ENCODE assay signal across 8 cellular contexts in the genomic region with DNA sequence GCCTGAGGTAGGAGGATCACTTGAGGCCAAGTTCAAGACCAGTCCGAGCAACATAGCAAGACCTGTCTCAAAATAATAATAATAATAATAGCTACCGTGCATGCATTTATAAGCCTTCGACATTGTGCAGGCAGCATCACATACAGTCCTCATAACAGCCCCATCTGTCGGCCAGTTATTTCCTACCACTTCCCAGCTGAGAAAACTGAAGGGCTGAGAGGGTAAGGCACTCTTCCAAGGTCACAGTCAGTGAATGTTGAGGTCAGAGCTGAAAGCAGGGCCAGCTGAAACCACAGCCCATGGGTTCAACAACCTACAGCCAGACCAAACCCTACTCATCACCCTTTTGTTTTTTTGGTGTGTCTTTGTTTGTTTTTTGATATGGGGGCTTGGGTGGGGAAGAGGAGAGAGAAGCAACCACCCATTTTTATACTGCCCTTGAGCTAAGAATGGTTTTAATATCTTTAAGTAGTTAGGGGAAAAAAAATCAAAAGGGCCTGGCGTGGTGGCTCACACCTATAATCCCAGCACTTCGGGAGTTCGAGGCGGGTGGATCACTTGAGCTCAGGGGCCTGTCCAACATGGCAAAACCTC. TPM values are rescaled to one million over a fixed set of nuclear protein-coding genes. Genes with fewer than 3 reads are reported as not detected.
A peak's percentile ranks its signal among the peaks of the same experiment; 100 is the strongest.
DNase-seq lines count a peak whose midpoint lies in the region; ATAC-seq and TF ChIP-seq lines count a peak whose summit lies in the region.

No MANE protein-coding gene starts in this region.

- H3K4me1 ChIP-seq in HEK293 (ENCODE audit: control insufficient read depth, insufficient read depth, low read length) = no peaks in the 10 kb centered on the region

- no peak for ATAC-seq in GM19452 (IDR thresholded peaks at IDR 0.05; ENCODE audit: unreplicated experiment)
- no peak for ATAC-seq in activated CD4-positive, CD25-positive, alpha-beta regulatory T cell treated with anti-CD3 and anti-CD28 coated beads, Interleukin-2, amount 50 U/mL, for 24 hours

- no peak overlapping the region for H3K27ac ChIP-seq in HEK293 (ENCODE audit: extremely low read depth, low read depth, low read length)

- no peaks in the 10 kb centered on the region for H3K4me1 Mint-ChIP-seq in activated T-helper 2 cell treated with anti-CD3 and anti-CD28 coated beads, Interferon-gamma antibody, Interleukin-2, Interleukin-4, amounts not matched to agents 10 μg/mL and 5 μg/mL and 100 μg/mL, durations not matched to agents 14 hours and 24 hours and 36 hours (ENCODE audit: low read depth)

- H3K36me3 Mint-ChIP-seq in activated T-helper 2 cell treated with anti-CD3 and anti-CD28 coated beads, Interferon-gamma antibody, Interleukin-2, Interleukin-4, amounts not matched to agents 10 μg/mL and 5 μg/mL and 100 μg/mL, durations not matched to agents 14 hours and 24 hours and 36 hours (ENCODE audit: low read depth) = no peaks in the 10 kb centered on the region

- DNase-seq in D341Med (ENCODE audit: low spot score) = peak; percentile 75
- DNase-seq in SKM-1 (lab: John Stamatoyannopoulos, UW; ENCODE audit: unreplicated experiment) = peak; percentile 9
- DNase-seq in fibroblast of peridontal ligament (ENCODE audit: extremely low read depth) = peak; percentile 24
- peak; percentile 61 for DNase-seq in pons (ENCODE audit: low spot score)
- no peak for DNase-seq in activated T-helper 2 cell treated with anti-CD3 and anti-CD28 coated beads, Interferon-gamma antibody, Interleukin-2, Interleukin-4, amounts not matched to agents 10 μg/mL and 5 μg/mL and 100 μg/mL, durations not matched to agents 14 hours and 24 hours and 36 hours (ENCODE audit: low spot score)

- H3K9me3 ChIP-seq in HEK293 (ENCODE audit: control insufficient read depth, insufficient read depth, low read depth, low read length) = no peaks in the 10 kb centered on the region

- H3K4me3 ChIP-seq in HEK293 (ENCODE audit: low read depth, low read length) = no peak overlapping the region

- no peaks in the 10 kb centered on the region for H3K9me3 Mint-ChIP-seq in activated T-helper 2 cell treated with anti-CD3 and anti-CD28 coated beads, Interferon-gamma antibody, Interleukin-2, Interleukin-4, amounts not matched to agents 10 μg/mL and 5 μg/mL and 100 μg/mL, durations not matched to agents 14 hours and 24 hours and 36 hours

- intact Hi-C loops in activated T-helper 2 cell treated with anti-CD3 and anti-CD28 coated beads, Interferon-gamma antibody, Interleukin-2, Interleukin-4, amounts not matched to agents 10 μg/mL and 5 μg/mL and 100 μg/mL, durations not matched to agents 14 hours and 24 hours and 36 hours (cut with micrococcal nuclease) = no loop called here

- POLR2A ChIA-PET in HEK293 (lab: Yijun Ruan, JAX) = interaction anchor here (0.6 to 1.7 kb wide), 3 partner anchors 17 to 21 kb away, joined by 3 to 12 read pairs (median 4); partner anchors contain the start of gene ITPK1

- no peak overlapping the region for H3K27ac Mint-ChIP-seq in activated T-helper 2 cell treated with anti-CD3 and anti-CD28 coated beads, Interferon-gamma antibody, Interleukin-2, Interleukin-4, amounts not matched to agents 10 μg/mL and 5 μg/mL and 100 μg/mL, durations not matched to agents 14 hours and 24 hours and 36 hours

- CTCF ChIA-PET in HEK293 (lab: Yijun Ruan, JAX) = interaction anchor here (0.6 to 12.4 kb wide), 15 partner anchors 9 to 181 kb away, joined by 3 to 155 read pairs (median 3); partner anchors contain the start of gene ITPK1

- TF ChIP-seq CTCF in HEK293 (tag by site-specific recombination; IDR thresholded peaks at IDR 0.05) = peak; percentile 16; the same call in 1 of the 2 replicates

- no peak overlapping the region for H3K4me3 Mint-ChIP-seq in activated T-helper 2 cell treated with anti-CD3 and anti-CD28 coated beads, Interferon-gamma antibody, Interleukin-2, Interleukin-4, amounts not matched to agents 10 μg/mL and 5 μg/mL and 100 μg/mL, durations not matched to agents 14 hours and 24 hours and 36 hours (ENCODE audit: low read depth)

- peaks cover 10% of the 10 kb centered on the region for H3K27me3 Mint-ChIP-seq in activated T-helper 2 cell treated with anti-CD3 and anti-CD28 coated beads, Interferon-gamma antibody, Interleukin-2, Interleukin-4, amounts not matched to agents 10 μg/mL and 5 μg/mL and 100 μg/mL, durations not matched to agents 14 hours and 24 hours and 36 hours (ENCODE audit: low read depth)

- H3K36me3 ChIP-seq in HEK293 (ENCODE audit: control insufficient read depth in 2 of 2, insufficient read depth in 1 of 2, low read length in 2 of 2) = no peaks in the 10 kb centered on the region

TF ChIP-seq in HEK293, 187 proteins besides CTCF, POLR2A, EP300 and RAD21:
- TF ChIP-seq KLF1 (tag by site-specific recombination; IDR thresholded peaks at IDR 0.05) (peak; percentile 98), PRDM1 (tag by site-specific recombination; IDR thresholded peaks at IDR 0.05) (peak; percentile 64; the same call in 1 of the 2 replicates), ZIC2 (tag by site-specific recombination; IDR thresholded peaks at IDR 0.05) (no peak), REPIN1 (tag by site-specific recombination; IDR thresholded peaks at IDR 0.05; ENCODE audit: low read depth) (0 out of 2 replicates have a peak, but pooled peaks have one; percentile 46)
TF ChIP-seq in HEK293: peak in this region for 3.

RNA-seq across cellular contexts. Expression of gene ITPK1, which starts 16.8 kb away (rescaled TPM):
- total RNA-seq in activated T-helper 2 cell treated with anti-CD3 and anti-CD28 coated beads, Interferon-gamma antibody, Interleukin-2, Interleukin-4, amounts not matched to agents 10 μg/mL and 5 μg/mL and 100 μg/mL, durations not matched to agents 14 hours and 24 hours and 36 hours = 66.9 and 70.8 TPM in 2 replicates

RNA-seq across cellular contexts. Expression of gene MOAP1, which starts 52.1 kb away (rescaled TPM):
- 17.8 and 18.7 TPM in 2 replicates for total RNA-seq in activated T-helper 2 cell treated with anti-CD3 and anti-CD28 coated beads, Interferon-gamma antibody, Interleukin-2, Interleukin-4, amounts not matched to agents 10 μg/mL and 5 μg/mL and 100 μg/mL, durations not matched to agents 14 hours and 24 hours and 36 hours

RNA-seq across cellular contexts. Expression of gene LYSET, which starts 52.5 kb away (rescaled TPM):
- total RNA-seq in activated T-helper 2 cell treated with anti-CD3 and anti-CD28 coated beads, Interferon-gamma antibody, Interleukin-2, Interleukin-4, amounts not matched to agents 10 μg/mL and 5 μg/mL and 100 μg/mL, durations not matched to agents 14 hours and 24 hours and 36 hours = 12.2 and 13.4 TPM in 2 replicates
